In genomic region chr13:25286969-25287961, GRCh38 we compare ENCODE assay signal across 8 cellular contexts. TPM values are rescaled to one million over a fixed set of nuclear protein-coding genes. Genes with fewer than 3 reads are reported as not detected.
A peak's percentile ranks its signal among the peaks of the same experiment; 100 is the strongest.
DNase-seq lines count a peak whose midpoint lies in the region; ATAC-seq and TF ChIP-seq lines count a peak whose summit lies in the region.

MTMR6 (minus strand) TSS chr13:25287488; CDS start chr13:25287247, 241 bp downstream.

- CTCF ChIA-PET in HEK293T (lab: Yijun Ruan, JAX), result interaction anchor here (0.6 to 0.8 kb wide), 2 partner anchors 11 to 115 kb away, joined by 3 read pairs; partner anchors contain the start of gene AMER2

- peak; percentile 99 for ATAC-seq in omental fat pad (ENCODE audit: low FRiP score)

- H3K36me3 ChIP-seq in GM06990 (ENCODE audit: control insufficient read depth, insufficient read depth, low read length) (no peaks in the 10 kb centered on the region), SK-N-MC (ENCODE audit: insufficient read depth, low read length) (no peaks in the 10 kb centered on the region), testis (ENCODE audit: low read depth, missing control alignments) (no peaks in the 10 kb centered on the region)

- TF ChIP-seq POLR2A in testis (IDR thresholded peaks at IDR 0.05), result no peak

- 1 to 5% methylated on average over 14 to 59 of the region's 65 CpGs for whole genome bisulfite sequencing in testis, 2 donors

- POLR2A ChIA-PET in HEK293T (lab: Yijun Ruan, JAX), result no interaction called here

- H3K27ac ChIP-seq in SK-N-MC (peak within 1 kb of the TSS; percentile 97), testis (peak within 1 kb of the TSS; percentile 75)

- peak; percentile 98 for DNase-seq in GM06990 (ENCODE audit: extremely low read depth, insufficient read length)
- DNase-seq in HEK293T (ENCODE audit: extremely low spot score), result peak; percentile 81
- peak; percentile 85 for DNase-seq in MV-4-11 (lab: John Stamatoyannopoulos, UW)
- DNase-seq in SK-N-MC (ENCODE audit: low read depth, low spot score), result peak; percentile 18
- peak; percentile 92 for DNase-seq in activated naive CD4-positive, alpha-beta T cell treated with anti-CD3 and anti-CD28 coated beads, Interleukin-2, amount 50 U/mL, for 16 hours
- DNase-seq in germinal center (ENCODE audit: low spot score), result peak; percentile 96
- DNase-seq in omental fat pad (ENCODE audit: low spot score), result peak; percentile 89
- DNase-seq in testis, result peak; percentile 93

- H3K27me3 ChIP-seq in GM06990 (replicated peaks; ENCODE audit: control insufficient read depth, insufficient read depth, low read length) (no peaks in the 10 kb centered on the region), testis (no peaks in the 10 kb centered on the region)

- peaks cover 7% of the 10 kb centered on the region for H3K4me1 ChIP-seq in testis

- H3K9me3 ChIP-seq in SK-N-MC (ENCODE audit: low read depth, low read length) (no peaks in the 10 kb centered on the region), testis (no peaks in the 10 kb centered on the region)

- TF ChIP-seq CTCF in GM06990 (IDR thresholded peaks at IDR 0.05; ENCODE audit: insufficient read depth, low read length, poor library complexity, severe bottlenecking) (peak; percentile 98), omental fat pad (IDR thresholded peaks at IDR 0.05) (peak in 2 of 3 donors; percentile 98 to 99), testis (IDR thresholded peaks at IDR 0.05) (peak; percentile 100)

- H3K4me3 ChIP-seq in GM06990 (replicated peaks; ENCODE audit: low read depth, low read length), result peak within 1 kb of the TSS; percentile 92
- H3K4me3 ChIP-seq in SK-N-MC, result peak within 1 kb of the TSS; percentile 93
- peak within 1 kb of the TSS; percentile 63 to 87 for H3K4me3 ChIP-seq in testis

- intact Hi-C loops in testis (cut with DNase I; ENCODE audit: low total_unique reads), result no loop called here

- H3K9ac ChIP-seq in SK-N-MC (ENCODE audit: insufficient read length), result peak within 1 kb of the TSS; percentile 94

TF ChIP-seq in HEK293T, 16 proteins besides CTCF, POLR2A, EP300 and RAD21:
- TF ChIP-seq ELF4 (IDR thresholded peaks at IDR 0.05), result no peak
- no peak for TF ChIP-seq SUZ12 (IDR thresholded peaks at IDR 0.05)
- TF ChIP-seq FOXM1 (IDR thresholded peaks at IDR 0.05; ENCODE audit: borderline replicate concordance), result no peak
- no peak for TF ChIP-seq SP1 (IDR thresholded peaks at IDR 0.05)
- no peak for TF ChIP-seq ZNF384 (IDR thresholded peaks at IDR 0.05)
- no peak for TF ChIP-seq CTBP1 (IDR thresholded peaks at IDR 0.05; ENCODE audit: borderline replicate concordance)
- no peak for TF ChIP-seq HDGF (IDR thresholded peaks at IDR 0.05; ENCODE audit: borderline replicate concordance)
- TF ChIP-seq L3MBTL2 (conservative IDR thresholded peaks at IDR 0.05), result no peak
- no peak for TF ChIP-seq PKNOX1 (IDR thresholded peaks at IDR 0.05)
- TF ChIP-seq TARDBP (IDR thresholded peaks at IDR 0.05), result no peak
- no peak for TF ChIP-seq LEF1 (IDR thresholded peaks at IDR 0.05; ENCODE audit: borderline replicate concordance)
- TF ChIP-seq NFRKB (IDR thresholded peaks at IDR 0.05), result no peak
- TF ChIP-seq FOXA1 (IDR thresholded peaks at IDR 0.05), result no peak
- no peak for TF ChIP-seq FOXK2 (IDR thresholded peaks at IDR 0.05)
- TF ChIP-seq BHLHE40 (IDR thresholded peaks at IDR 0.05; ENCODE audit: borderline replicate concordance), result no peak
- no peak for TF ChIP-seq ARNT (IDR thresholded peaks at IDR 0.05)

RNA-seq across cellular contexts. Expression of gene MTMR6, which starts in this region (rescaled TPM):
- total RNA-seq in omental fat pad (10 to 100 TPM; 15.3 to 20.5 (median 17.8) TPM), testis (10 to 100 TPM; 23.2 to 24.0 TPM)
- polyA plus RNA-seq in testis (ENCODE audit: insufficient read depth, low read depth, low replicate concordance), result 46.1 TPM

Comparison
In these comparisons a context has a peak if more than half of its experiments do, and no peak if none do; other contexts are left out.
1. Peak in every context shown above with its lines: DNase-seq, ATAC-seq, H3K4me3 ChIP-seq and H3K27ac ChIP-seq.
2. DNase-seq: peak in every context shown above with its lines; median percentile 98 in GM06990; 96 in germinal center; 93 in testis; 92 in activated naive CD4-positive, alpha-beta T cell treated with anti-CD3 and anti-CD28 coated beads, Interleukin-2, amount 50 U/mL, for 16 hours; 89 in omental fat pad; 85 in MV-4-11; 81 in HEK293T; 18 in SK-N-MC.